In genomic region chr20:34268851-34269668, GRCh38 we compare ENCODE assay signal across 8 cellular contexts. TPM values are rescaled to one million over a fixed set of nuclear protein-coding genes. Genes with fewer than 3 reads are reported as not detected.
DNase-seq lines count a peak whose midpoint lies in the region; ATAC-seq and TF ChIP-seq lines count a peak whose summit lies in the region.

No MANE protein-coding gene starts in this region.

- no peaks in the 10 kb centered on the region for H3K36me3 ChIP-seq in PC-9 (ENCODE audit: low read depth)
- peaks cover 15% of the 10 kb centered on the region for H3K36me3 ChIP-seq in MG63

- no peaks in the 10 kb centered on the region for H3K4me1 Mint-ChIP-seq in activated naive CD4-positive, alpha-beta T cell treated with anti-CD3 and anti-CD28 coated beads, Interleukin-2, amount 50 U/mL, for 24 hours

- no peaks in the 10 kb centered on the region for H3K79me2 ChIP-seq in PC-9 (ENCODE audit: low read depth)

- H3K27ac ChIP-seq in PC-9: no peak overlapping the region

- H3K4me1 ChIP-seq in PC-9 (replicated peaks; ENCODE audit: insufficient read depth): no peaks in the 10 kb centered on the region

- POLR2A ChIA-PET in PC-9 (lab: Charles Lee; ENCODE audit: unreplicated experiment): no interaction called here

- peaks cover 4% of the 10 kb centered on the region for H3K27me3 Mint-ChIP-seq in activated naive CD4-positive, alpha-beta T cell treated with anti-CD3 and anti-CD28 coated beads, Interleukin-2, amount 50 U/mL, for 24 hours

- intact Hi-C loops in left ventricle myocardium superior (cut with micrococcal nuclease) (no loop called here), PC-9 (cut with micrococcal nuclease; ENCODE audit: unreplicated experiment) (no loop called here)

- no TSS peak for BruUV-seq in PC-9 (replicated peaks; lab: Mats Ljungman, UMichigan)

- peak overlapping the region; percentile 58 for H3K4me3 Mint-ChIP-seq in activated naive CD4-positive, alpha-beta T cell treated with anti-CD3 and anti-CD28 coated beads, Interleukin-2, amount 50 U/mL, for 24 hours

- peak; percentile 63 for ATAC-seq in left ventricle myocardium superior
- ATAC-seq in HG03342 (IDR thresholded peaks at IDR 0.05; ENCODE audit: unreplicated experiment): no peak

- H3K4me3 ChIP-seq in retinal pigment epithelial cell (ENCODE audit: low read length) (peak overlapping the region; percentile 36), PC-9 (no peak overlapping the region), MG63 (no peak overlapping the region)

- no peaks in the 10 kb centered on the region for H3K27me3 ChIP-seq in PC-9 (ENCODE audit: insufficient read depth, low read depth)
- H3K27me3 ChIP-seq in MG63: no peaks in the 10 kb centered on the region

- no peak overlapping the region for H2AFZ ChIP-seq in PC-9

- no peaks in the 10 kb centered on the region for H4K20me1 ChIP-seq in PC-9 (ENCODE audit: insufficient read depth)

- no peak overlapping the region for H3K27ac Mint-ChIP-seq in activated naive CD4-positive, alpha-beta T cell treated with anti-CD3 and anti-CD28 coated beads, Interleukin-2, amount 50 U/mL, for 24 hours

- CTCF ChIA-PET in PC-9 (lab: Charles Lee): no interaction called here

- DNase-seq in GM10266 (ENCODE audit: extremely low spot score) (peak; percentile 36), left ventricle myocardium superior (peak; percentile 60), retinal pigment epithelial cell (ENCODE audit: low read depth) (no peak), PC-9 (no peak), MG63 (no peak), T1000 (lab: John Stamatoyannopoulos, UW) (no peak)

- peaks cover 7% of the 10 kb centered on the region for H3K36me3 Mint-ChIP-seq in activated naive CD4-positive, alpha-beta T cell treated with anti-CD3 and anti-CD28 coated beads, Interleukin-2, amount 50 U/mL, for 24 hours

- H3K9me2 ChIP-seq in PC-9 (ENCODE audit: insufficient read depth): no peaks in the 10 kb centered on the region

- TF ChIP-seq CTCF in GM10266 (IDR thresholded peaks at IDR 0.05; ENCODE audit: control insufficient read depth, insufficient read depth, low read depth, missing control alignments) (no peak), retinal pigment epithelial cell (conservative IDR thresholded peaks at IDR 0.05; ENCODE audit: low read depth, low read length) (no peak), PC-9 (conservative IDR thresholded peaks at IDR 0.05) (no peak)

- peaks cover 16% of the 10 kb centered on the region; the same call in 1 of the 2 replicates for H3F3A ChIP-seq in PC-9 (ENCODE audit: insufficient read depth, low read depth)

- H3K4me2 ChIP-seq in PC-9: no peak overlapping the region

- H3K9me3 ChIP-seq in PC-9 (ENCODE audit: insufficient read depth, low read depth) (no peaks in the 10 kb centered on the region), MG63 (no peaks in the 10 kb centered on the region)

- no peaks in the 10 kb centered on the region for H3K9me3 Mint-ChIP-seq in activated naive CD4-positive, alpha-beta T cell treated with anti-CD3 and anti-CD28 coated beads, Interleukin-2, amount 50 U/mL, for 24 hours

RNA-seq across cellular contexts. Expression of gene ASIP, which starts 27.8 kb away (rescaled TPM):
- total RNA-seq in left ventricle myocardium superior (9.5 TPM), PC-9 (2021) (not detected in 2 replicates)
- not detected in 2 replicates for total RNA-seq in MG63 (2014; rRNA removed; shearing (Covaris generic); ENCODE audit: low replicate concordance)

RNA-seq across cellular contexts. Expression of gene AHCY, which starts 34.1 kb away (rescaled TPM):
- total RNA-seq in left ventricle myocardium superior (60.2 TPM), PC-9 (2021) (247 and 273 TPM in 2 replicates)
- 151 and 216 TPM in 2 replicates for total RNA-seq in MG63 (2014; rRNA removed; shearing (Covaris generic); ENCODE audit: low replicate concordance)

Comparison
In these comparisons a context has a peak if more than half of its experiments do, and no peak if none do; other contexts are left out.
1. DNase-seq: peak in GM10266 (single experiment) and left ventricle myocardium superior (single experiment); none in retinal pigment epithelial cell (single experiment), PC-9 (0 of 2), MG63 (single experiment) and T1000 (single experiment).
2. RNA of gene ASIP, which starts 27.8 kb away (total RNA-seq): 9.5 TPM in left ventricle myocardium superior (single experiment); not detected in PC-9 and not detected in MG63; every median in the first group is over 10 times any median in the second.